In the genomic region with DNA sequence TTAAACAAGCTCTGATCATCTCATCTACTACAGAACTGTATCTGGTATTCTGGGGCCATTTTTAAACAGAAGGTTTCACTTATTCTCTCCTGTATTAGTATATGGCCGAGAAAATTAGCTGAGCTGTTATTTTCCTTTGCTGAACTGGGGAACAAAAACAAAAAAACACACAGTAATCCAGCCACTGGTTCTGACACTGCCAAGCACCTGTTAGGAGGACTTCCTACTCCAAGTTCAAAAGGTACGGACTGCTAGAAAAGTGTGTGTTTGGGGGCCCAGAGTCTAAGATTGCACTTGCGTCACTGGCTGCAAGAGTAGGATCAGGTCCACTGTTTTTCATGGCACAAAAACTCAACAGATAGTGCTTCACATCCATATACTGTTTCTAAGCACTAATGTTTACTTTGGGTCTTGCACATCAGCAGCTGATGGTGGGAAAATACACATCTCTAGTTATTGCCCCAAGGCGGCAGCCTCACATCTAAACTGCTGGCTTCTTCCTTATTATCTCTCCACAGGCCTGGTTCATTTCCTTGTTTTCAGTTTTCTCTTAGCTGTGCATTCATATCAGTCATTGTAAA, we compare ENCODE assay signal across 1 cellular context.
TF ChIP-seq lines count a peak whose summit lies in the region.

No MANE protein-coding gene starts in this region.

TF ChIP-seq in HepG2, 621 proteins besides CTCF, POLR2A, EP300 and RAD21 (continues in another document):
- no peak for TF ChIP-seq NR0B2 (CRISPR knock-in tag; IDR thresholded peaks at IDR 0.05)
- TF ChIP-seq MED13 (CRISPR knock-in tag; IDR thresholded peaks at IDR 0.05), result no peak
- no peak for TF ChIP-seq ZNF557 (CRISPR knock-in tag; IDR thresholded peaks at IDR 0.05)
- TF ChIP-seq ZNF576 (CRISPR knock-in tag; IDR thresholded peaks at IDR 0.05), result no peak
- no peak for TF ChIP-seq HNRNPK (IDR thresholded peaks at IDR 0.05; ENCODE audit: low read depth, low read length, poor library complexity, severe bottlenecking)
- no peak for TF ChIP-seq ZNF143 (CRISPR knock-in tag; IDR thresholded peaks at IDR 0.05)
- peak; percentile 37; the same call in 1 of the 2 replicates for TF ChIP-seq GATAD1 (CRISPR knock-in tag; IDR thresholded peaks at IDR 0.05)
- TF ChIP-seq FOSL1 (CRISPR knock-in tag; IDR thresholded peaks at IDR 0.05; ENCODE audit: borderline replicate concordance), result no peak
- TF ChIP-seq, protein P1, sequence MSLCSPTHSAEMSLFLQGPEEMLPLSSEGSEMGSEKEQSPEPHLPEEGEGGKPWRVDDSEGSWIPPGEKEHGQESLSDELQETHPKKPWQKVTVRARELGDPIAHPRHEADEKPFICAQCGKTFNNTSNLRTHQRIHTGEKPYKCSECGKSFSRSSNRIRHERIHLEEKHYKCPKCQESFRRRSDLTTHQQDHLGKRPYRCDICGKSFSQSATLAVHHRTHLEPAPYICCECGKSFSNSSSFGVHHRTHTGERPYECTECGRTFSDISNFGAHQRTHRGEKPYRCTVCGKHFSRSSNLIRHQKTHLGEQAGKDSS (CRISPR knock-in tag; IDR thresholded peaks at IDR 0.05; ENCODE audit: borderline replicate concordance, low read depth), result no peak
- TF ChIP-seq ZNF317 (CRISPR knock-in tag; IDR thresholded peaks at IDR 0.05), result peak; percentile 66; the same call in 1 of the 2 replicates
- TF ChIP-seq NFKB2 (CRISPR knock-in tag; IDR thresholded peaks at IDR 0.05; ENCODE audit: borderline replicate concordance), result no peak
- TF ChIP-seq, protein P2, sequence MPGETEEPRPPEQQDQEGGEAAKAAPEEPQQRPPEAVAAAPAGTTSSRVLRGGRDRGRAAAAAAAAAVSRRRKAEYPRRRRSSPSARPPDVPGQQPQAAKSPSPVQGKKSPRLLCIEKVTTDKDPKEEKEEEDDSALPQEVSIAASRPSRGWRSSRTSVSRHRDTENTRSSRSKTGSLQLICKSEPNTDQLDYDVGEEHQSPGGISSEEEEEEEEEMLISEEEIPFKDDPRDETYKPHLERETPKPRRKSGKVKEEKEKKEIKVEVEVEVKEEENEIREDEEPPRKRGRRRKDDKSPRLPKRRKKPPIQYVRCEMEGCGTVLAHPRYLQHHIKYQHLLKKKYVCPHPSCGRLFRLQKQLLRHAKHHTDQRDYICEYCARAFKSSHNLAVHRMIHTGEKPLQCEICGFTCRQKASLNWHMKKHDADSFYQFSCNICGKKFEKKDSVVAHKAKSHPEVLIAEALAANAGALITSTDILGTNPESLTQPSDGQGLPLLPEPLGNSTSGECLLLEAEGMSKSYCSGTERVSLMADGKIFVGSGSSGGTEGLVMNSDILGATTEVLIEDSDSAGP (CRISPR knock-in tag; IDR thresholded peaks at IDR 0.05; ENCODE audit: borderline replicate concordance), result no peak
- TF ChIP-seq, protein P3, sequence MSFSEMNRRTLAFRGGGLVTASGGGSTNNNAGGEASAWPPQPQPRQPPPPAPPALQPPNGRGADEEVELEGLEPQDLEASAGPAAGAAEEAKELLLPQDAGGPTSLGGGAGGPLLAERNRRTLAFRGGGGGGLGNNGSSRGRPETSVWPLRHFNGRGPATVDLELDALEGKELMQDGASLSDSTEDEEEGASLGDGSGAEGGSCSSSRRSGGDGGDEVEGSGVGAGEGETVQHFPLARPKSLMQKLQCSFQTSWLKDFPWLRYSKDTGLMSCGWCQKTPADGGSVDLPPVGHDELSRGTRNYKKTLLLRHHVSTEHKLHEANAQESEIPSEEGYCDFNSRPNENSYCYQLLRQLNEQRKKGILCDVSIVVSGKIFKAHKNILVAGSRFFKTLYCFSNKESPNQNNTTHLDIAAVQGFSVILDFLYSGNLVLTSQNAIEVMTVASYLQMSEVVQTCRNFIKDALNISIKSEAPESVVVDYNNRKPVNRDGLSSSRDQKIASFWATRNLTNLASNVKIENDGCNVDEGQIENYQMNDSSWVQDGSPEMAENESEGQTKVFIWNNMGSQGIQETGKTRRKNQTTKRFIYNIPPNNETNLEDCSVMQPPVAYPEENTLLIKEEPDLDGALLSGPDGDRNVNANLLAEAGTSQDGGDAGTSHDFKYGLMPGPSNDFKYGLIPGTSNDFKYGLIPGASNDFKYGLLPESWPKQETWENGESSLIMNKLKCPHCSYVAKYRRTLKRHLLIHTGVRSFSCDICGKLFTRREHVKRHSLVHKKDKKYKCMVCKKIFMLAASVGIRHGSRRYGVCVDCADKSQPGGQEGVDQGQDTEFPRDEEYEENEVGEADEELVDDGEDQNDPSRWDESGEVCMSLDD (CRISPR knock-in tag; IDR thresholded peaks at IDR 0.05; ENCODE audit: borderline replicate concordance), result no peak
- peak; percentile 69; the same call in 1 of the 2 replicates for TF ChIP-seq NFIC (IDR thresholded peaks at IDR 0.05; ENCODE audit: low read length)
- TF ChIP-seq HBP1 (CRISPR knock-in tag; IDR thresholded peaks at IDR 0.05; ENCODE audit: low read depth), result no peak
- no peak for TF ChIP-seq ZSCAN25 (CRISPR knock-in tag; IDR thresholded peaks at IDR 0.05)
- no peak for TF ChIP-seq ZNF773 (CRISPR knock-in tag; IDR thresholded peaks at IDR 0.05; ENCODE audit: borderline replicate concordance)
- no peak for TF ChIP-seq RBM22 (optimal IDR thresholded peaks at IDR 0.05; ENCODE audit: low read length)
- TF ChIP-seq CCDC6 (CRISPR knock-in tag; IDR thresholded peaks at IDR 0.05), result no peak
- TF ChIP-seq ZNF709 (CRISPR knock-in tag; IDR thresholded peaks at IDR 0.05), result peak; percentile 53; the same call in 1 of the 2 replicates
- peak; percentile 62 for TF ChIP-seq SAP130 (CRISPR knock-in tag; IDR thresholded peaks at IDR 0.05; ENCODE audit: low read depth)
- no peak for TF ChIP-seq ZFP62 (CRISPR knock-in tag; IDR thresholded peaks at IDR 0.05)
- TF ChIP-seq ZFY (CRISPR knock-in tag; IDR thresholded peaks at IDR 0.05), result no peak
- TF ChIP-seq KMT2B (CRISPR knock-in tag; IDR thresholded peaks at IDR 0.05), result no peak
- no peak for TF ChIP-seq HOXD1 (CRISPR knock-in tag; IDR thresholded peaks at IDR 0.05)
- TF ChIP-seq, protein P4, sequence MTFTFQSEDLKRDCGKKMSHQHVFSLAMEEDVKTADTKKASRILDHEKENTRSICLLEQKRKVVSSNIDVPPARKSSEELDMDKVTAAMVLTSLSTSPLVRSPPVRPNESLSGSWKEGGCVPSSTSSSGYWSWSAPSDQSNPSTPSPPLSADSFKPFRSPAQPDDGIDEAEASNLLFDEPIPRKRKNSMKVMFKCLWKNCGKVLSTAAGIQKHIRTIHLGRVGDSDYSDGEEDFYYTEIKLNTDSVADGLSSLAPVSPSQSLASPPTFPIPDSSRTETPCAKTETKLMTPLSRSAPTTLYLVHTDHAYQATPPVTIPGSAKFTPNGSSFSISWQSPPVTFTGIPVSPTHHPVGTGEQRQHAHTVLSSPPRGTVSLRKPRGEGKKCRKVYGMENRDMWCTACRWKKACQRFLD (CRISPR knock-in tag; IDR thresholded peaks at IDR 0.05; ENCODE audit: borderline replicate concordance), result no peak
- peak; percentile 26 for TF ChIP-seq TEAD3 (CRISPR knock-in tag; optimal IDR thresholded peaks at IDR 0.05; ENCODE audit: borderline replicate concordance)
- no peak for TF ChIP-seq JUNB (CRISPR knock-in tag; IDR thresholded peaks at IDR 0.05; ENCODE audit: borderline replicate concordance)
- peak; percentile 81; the same call in 1 of the 2 replicates for TF ChIP-seq TBX2 (CRISPR knock-in tag; IDR thresholded peaks at IDR 0.05; ENCODE audit: borderline replicate concordance)
- no peak for TF ChIP-seq ZNF513 (CRISPR knock-in tag; conservative IDR thresholded peaks at IDR 0.05)
- TF ChIP-seq, protein P5, sequence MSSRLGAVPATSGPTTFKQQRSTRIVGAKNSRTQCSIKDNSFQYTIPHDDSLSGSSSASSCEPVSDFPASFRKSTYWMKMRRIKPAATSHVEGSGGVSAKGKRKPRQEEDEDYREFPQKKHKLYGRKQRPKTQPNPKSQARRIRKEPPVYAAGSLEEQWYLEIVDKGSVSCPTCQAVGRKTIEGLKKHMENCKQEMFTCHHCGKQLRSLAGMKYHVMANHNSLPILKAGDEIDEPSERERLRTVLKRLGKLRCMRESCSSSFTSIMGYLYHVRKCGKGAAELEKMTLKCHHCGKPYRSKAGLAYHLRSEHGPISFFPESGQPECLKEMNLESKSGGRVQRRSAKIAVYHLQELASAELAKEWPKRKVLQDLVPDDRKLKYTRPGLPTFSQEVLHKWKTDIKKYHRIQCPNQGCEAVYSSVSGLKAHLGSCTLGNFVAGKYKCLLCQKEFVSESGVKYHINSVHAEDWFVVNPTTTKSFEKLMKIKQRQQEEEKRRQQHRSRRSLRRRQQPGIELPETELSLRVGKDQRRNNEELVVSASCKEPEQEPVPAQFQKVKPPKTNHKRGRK (CRISPR knock-in tag; IDR thresholded peaks at IDR 0.05), result no peak
- TF ChIP-seq RXRB (CRISPR knock-in tag; IDR thresholded peaks at IDR 0.05; ENCODE audit: borderline replicate concordance), result peak; percentile 69
- TF ChIP-seq ZFP82 (CRISPR knock-in tag; IDR thresholded peaks at IDR 0.05; ENCODE audit: borderline replicate concordance), result 0 out of 2 replicates have a peak, but pooled peaks have one; percentile 60
- no peak for TF ChIP-seq RBM39 (IDR thresholded peaks at IDR 0.05; ENCODE audit: low read depth, low read length, poor library complexity, severe bottlenecking)
- no peak for TF ChIP-seq ZNF775 (CRISPR knock-in tag; IDR thresholded peaks at IDR 0.05; ENCODE audit: borderline replicate concordance)
- no peak for TF ChIP-seq BHLHE40 (IDR thresholded peaks at IDR 0.05; ENCODE audit: low read length)
- TF ChIP-seq SIX4 (CRISPR knock-in tag; IDR thresholded peaks at IDR 0.05), result peak; percentile 41; the same call in 1 of the 2 replicates
- TF ChIP-seq ARNT (IDR thresholded peaks at IDR 0.05), result no peak
- no peak for TF ChIP-seq ZNF468 (CRISPR knock-in tag; IDR thresholded peaks at IDR 0.05)
